Comparison of ENCODE assay signal across 10 cellular contexts in the genomic region with DNA sequence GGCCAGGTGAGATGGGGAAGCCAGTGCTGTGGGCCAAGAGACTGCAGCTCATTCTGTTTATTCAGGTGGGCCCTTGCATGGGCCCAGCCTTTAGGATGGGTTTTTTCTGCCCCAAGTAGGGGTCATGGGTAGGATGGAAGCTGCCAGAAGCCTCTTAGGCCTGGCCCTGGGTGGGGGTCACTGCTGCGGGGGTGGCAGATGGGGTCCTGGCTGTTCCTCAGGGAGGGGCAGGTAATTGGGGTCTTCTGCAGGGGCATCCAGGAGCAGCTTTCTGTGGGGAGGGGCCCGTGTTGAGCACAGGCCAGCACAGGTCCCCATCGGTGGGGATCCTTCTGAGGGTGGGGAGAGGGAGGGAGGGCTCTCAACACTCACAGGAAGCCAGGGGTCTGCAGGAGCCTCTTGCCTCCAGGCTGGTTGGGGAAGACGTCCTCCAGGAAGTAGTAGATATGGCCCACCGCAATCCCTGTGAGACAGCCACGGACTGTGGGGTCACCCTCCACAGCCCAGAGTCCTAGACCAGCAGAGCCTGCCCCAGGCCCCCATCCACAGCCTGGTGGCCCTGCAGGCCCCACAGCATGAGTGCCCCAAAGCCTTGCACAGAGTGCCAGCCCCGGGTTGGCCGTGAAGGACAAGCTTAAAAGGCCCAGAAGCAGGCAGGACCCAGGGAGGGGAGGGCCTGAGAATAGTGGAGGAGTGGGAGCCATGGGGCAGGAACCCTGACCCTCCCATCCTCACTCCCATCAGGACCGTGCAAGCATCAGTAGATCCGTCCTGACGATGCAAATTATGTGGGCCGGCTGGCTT. TPM values are rescaled to one million over a fixed set of nuclear protein-coding genes. Genes with fewer than 3 reads are reported as not detected.
A peak's percentile ranks its signal among the peaks of the same experiment; 100 is the strongest.
DNase-seq lines count a peak whose midpoint lies in the region; ATAC-seq and TF ChIP-seq lines count a peak whose summit lies in the region.
"Had no signal": no experiment of that assay in that cellular context is flagged by ENCODE, and none has a peak within 500 bp of the region (broad histone marks: within the 10 kb centered on the region; RNA-seq: fewer than 3 reads in every experiment).

No MANE protein-coding gene starts in this region.

- no peak overlapping the region for H3K4me3 ChIP-seq in skeletal muscle tissue (ENCODE audit: low read length in 3 of 3)

- H3K36me3 ChIP-seq in skeletal muscle tissue (ENCODE audit: control insufficient read depth in 3 of 3, insufficient read depth in 3 of 3, low read length in 3 of 3) = peaks cover 6 to 17% (median 16%) of the 10 kb centered on the region in 3 donors

- peak overlapping the region; percentile 69 for H3K4me3 Mint-ChIP-seq in activated CD4-positive, alpha-beta T cell treated with anti-CD3 and anti-CD28 coated beads, Interleukin-2, amount 10 ng/mL, durations not matched to agents 24 days and 14 days

- ATAC-seq in left ventricle myocardium superior (no peak), HG03159 (IDR thresholded peaks at IDR 0.05; ENCODE audit: unreplicated experiment) (no peak)
- ATAC-seq: sciatic nerve had no signal

- no peaks in the 10 kb centered on the region for H3K9me3 Mint-ChIP-seq in activated CD4-positive, alpha-beta T cell treated with anti-CD3 and anti-CD28 coated beads, Interleukin-2, amount 10 ng/mL, durations not matched to agents 24 days and 14 days

- H3K27ac ChIP-seq in RWPE1 = peak overlapping the region; percentile 66
- H3K27ac ChIP-seq in skeletal muscle tissue (ENCODE audit: low read depth, low read length) = peak overlapping the region; percentile 83

- peaks cover 9% of the 10 kb centered on the region for H3K36me3 Mint-ChIP-seq in activated CD4-positive, alpha-beta T cell treated with anti-CD3 and anti-CD28 coated beads, Interleukin-2, amount 10 ng/mL, durations not matched to agents 24 days and 14 days (ENCODE audit: low read depth)

- CTCF ChIA-PET in RWPE1 (lab: Yijun Ruan, JAX) = no interaction called here

- H3K27me3 Mint-ChIP-seq in activated CD4-positive, alpha-beta T cell treated with anti-CD3 and anti-CD28 coated beads, Interleukin-2, amount 10 ng/mL, durations not matched to agents 24 days and 14 days = peaks cover 11% of the 10 kb centered on the region

- POLR2A ChIA-PET in RWPE1 (lab: Yijun Ruan, JAX; ENCODE audit: low non-redundant PET) = no interaction called here

- H3K27me3 ChIP-seq in skeletal muscle tissue (ENCODE audit: control insufficient read depth in 3 of 3, insufficient read depth in 3 of 3, low read length in 3 of 3) = no peaks in the 10 kb centered on the region
- H3K27me3 ChIP-seq: transverse colon had no signal

- H3K27ac Mint-ChIP-seq in activated CD4-positive, alpha-beta T cell treated with anti-CD3 and anti-CD28 coated beads, Interleukin-2, amount 10 ng/mL, durations not matched to agents 24 days and 14 days = no peak overlapping the region

- H3K4me1 Mint-ChIP-seq in activated CD4-positive, alpha-beta T cell treated with anti-CD3 and anti-CD28 coated beads, Interleukin-2, amount 10 ng/mL, durations not matched to agents 24 days and 14 days = peaks cover 24% of the 10 kb centered on the region

- H3K9me3 ChIP-seq in skeletal muscle tissue (ENCODE audit: control insufficient read depth in 3 of 3, low read length in 3 of 3) = no peaks in the 10 kb centered on the region
- H3K9me3 ChIP-seq: transverse colon had no signal

- intact Hi-C loops in activated CD4-positive, alpha-beta T cell treated with anti-CD3 and anti-CD28 coated beads, Interleukin-2, amount 10 ng/mL, durations not matched to agents 24 days and 14 days (cut with micrococcal nuclease) = loop anchor here (10.0 kb wide), 1 partner anchor 122 kb away; no protein-coding TSS in a partner anchor
- intact Hi-C loops in left ventricle myocardium superior (cut with micrococcal nuclease) = no loop called here

- H3K9ac ChIP-seq in skeletal muscle tissue (ENCODE audit: low read depth in 1 of 3, low read length in 3 of 3) = no peak overlapping the region

- peaks cover 57 to 67% (median 67%) of the 10 kb centered on the region in 3 donors for H3K4me1 ChIP-seq in skeletal muscle tissue (ENCODE audit: control insufficient read depth in 3 of 3, insufficient read depth in 3 of 3, low read length in 3 of 3)

- no peak for TF ChIP-seq CTCF in RWPE1 (conservative IDR thresholded peaks at IDR 0.05; ENCODE audit: low read depth)

- DNase-seq in activated CD4-positive, alpha-beta T cell treated with anti-CD3 and anti-CD28 coated beads, Interleukin-2, amount 10 ng/mL, durations not matched to agents 24 days and 14 days = no peak
- no peak for DNase-seq in activated CD4-positive, alpha-beta T cell treated with anti-CD3 and anti-CD28 coated beads, Interleukin-2, amount 50 U/mL, for 4 hours
- DNase-seq in RWPE1 (ENCODE audit: low spot score) (no peak), left ventricle myocardium superior (peak; percentile 28), COLO829 (ENCODE audit: low spot score) (no peak), hypothalamus (lab: John Stamatoyannopoulos, UW) (no peak)
- DNase-seq: transverse colon had no signal

RNA-seq across cellular contexts. Expression of gene DERL3, which starts 1.9 kb away (rescaled TPM):
- 13.4 and 14.8 TPM in 2 replicates for total RNA-seq in activated CD4-positive, alpha-beta T cell treated with anti-CD3 and anti-CD28 coated beads, Interleukin-2, amount 10 ng/mL, durations not matched to agents 24 days and 14 days
- total RNA-seq in left ventricle myocardium superior (2.1 TPM), skeletal muscle tissue (1.0 TPM)

RNA-seq across cellular contexts. Expression of gene SLC2A11, which starts 20.8 kb away (rescaled TPM):
- total RNA-seq in activated CD4-positive, alpha-beta T cell treated with anti-CD3 and anti-CD28 coated beads, Interleukin-2, amount 10 ng/mL, durations not matched to agents 24 days and 14 days = 8.0 and 9.3 TPM in 2 replicates
- total RNA-seq in left ventricle myocardium superior = 25.3 TPM
- 2.1 TPM for total RNA-seq in skeletal muscle tissue

RNA-seq across cellular contexts. Expression of gene SMARCB1, which starts 50.1 kb away (rescaled TPM):
- 89.9 and 92.2 TPM in 2 replicates for total RNA-seq in activated CD4-positive, alpha-beta T cell treated with anti-CD3 and anti-CD28 coated beads, Interleukin-2, amount 10 ng/mL, durations not matched to agents 24 days and 14 days
- total RNA-seq in left ventricle myocardium superior (48.5 TPM), skeletal muscle tissue (13.6 TPM)

RNA-seq across cellular contexts. Expression of gene MIF, which starts 57.3 kb away (rescaled TPM):
- total RNA-seq in activated CD4-positive, alpha-beta T cell treated with anti-CD3 and anti-CD28 coated beads, Interleukin-2, amount 10 ng/mL, durations not matched to agents 24 days and 14 days = 1,352 and 1,382 TPM in 2 replicates
- total RNA-seq in left ventricle myocardium superior (270 TPM), skeletal muscle tissue (76.7 TPM)
